Comparison of ENCODE assay signal across 1 cellular context in the genomic region with DNA sequence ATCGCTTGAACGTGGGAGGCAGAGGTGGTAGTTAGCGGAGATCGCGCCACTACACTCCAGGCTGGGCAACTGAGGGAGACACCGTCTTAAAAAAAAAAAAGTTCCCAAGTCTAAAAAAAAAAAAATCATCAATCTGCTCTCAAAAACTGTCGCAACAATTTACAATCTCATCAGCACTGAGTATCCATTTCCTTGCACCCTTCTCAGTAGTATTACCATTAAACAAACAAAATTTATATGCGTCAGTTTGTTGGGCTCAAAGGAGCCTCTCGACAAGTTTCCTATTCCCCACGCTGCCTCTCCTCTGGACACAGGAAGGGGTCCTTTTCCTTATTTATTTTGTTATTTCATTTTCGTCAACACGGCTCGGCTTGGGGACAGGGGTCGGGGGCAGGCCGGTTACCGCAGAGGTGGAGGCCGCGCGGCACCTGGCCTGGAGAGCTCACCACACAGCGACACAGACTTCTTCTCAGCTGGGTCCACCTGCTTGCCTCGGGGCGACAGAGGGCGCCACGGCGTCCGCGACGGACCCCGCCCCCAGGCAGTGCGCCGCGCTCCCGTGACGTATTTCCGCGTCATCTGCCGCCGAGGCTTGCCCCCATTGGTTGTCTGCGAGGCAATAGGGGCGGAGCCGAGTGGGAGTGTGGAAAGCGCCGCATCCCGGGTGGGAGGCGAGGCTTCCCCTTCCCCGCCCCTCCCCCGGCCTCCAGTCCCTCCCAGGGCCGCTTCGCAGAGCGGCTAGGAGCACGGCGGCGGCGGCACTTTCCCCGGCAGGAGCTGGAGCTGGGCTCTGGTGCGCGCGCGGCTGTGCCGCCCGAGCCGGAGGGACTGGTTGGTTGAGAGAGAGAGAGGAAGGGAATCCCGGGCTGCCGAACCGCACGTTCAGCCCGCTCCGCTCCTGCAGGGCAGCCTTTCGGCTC.
TF ChIP-seq lines count a peak whose summit lies in the region.

A gene (plus strand): TSS at position 709 of the 920 bp plus-strand sequence. CDS start 436 bp downstream, outside the sequence.

TF ChIP-seq in HepG2, 621 proteins besides CTCF, POLR2A, EP300 and RAD21 (continued from another document and continues in another):
- TF ChIP-seq, protein P1, sequence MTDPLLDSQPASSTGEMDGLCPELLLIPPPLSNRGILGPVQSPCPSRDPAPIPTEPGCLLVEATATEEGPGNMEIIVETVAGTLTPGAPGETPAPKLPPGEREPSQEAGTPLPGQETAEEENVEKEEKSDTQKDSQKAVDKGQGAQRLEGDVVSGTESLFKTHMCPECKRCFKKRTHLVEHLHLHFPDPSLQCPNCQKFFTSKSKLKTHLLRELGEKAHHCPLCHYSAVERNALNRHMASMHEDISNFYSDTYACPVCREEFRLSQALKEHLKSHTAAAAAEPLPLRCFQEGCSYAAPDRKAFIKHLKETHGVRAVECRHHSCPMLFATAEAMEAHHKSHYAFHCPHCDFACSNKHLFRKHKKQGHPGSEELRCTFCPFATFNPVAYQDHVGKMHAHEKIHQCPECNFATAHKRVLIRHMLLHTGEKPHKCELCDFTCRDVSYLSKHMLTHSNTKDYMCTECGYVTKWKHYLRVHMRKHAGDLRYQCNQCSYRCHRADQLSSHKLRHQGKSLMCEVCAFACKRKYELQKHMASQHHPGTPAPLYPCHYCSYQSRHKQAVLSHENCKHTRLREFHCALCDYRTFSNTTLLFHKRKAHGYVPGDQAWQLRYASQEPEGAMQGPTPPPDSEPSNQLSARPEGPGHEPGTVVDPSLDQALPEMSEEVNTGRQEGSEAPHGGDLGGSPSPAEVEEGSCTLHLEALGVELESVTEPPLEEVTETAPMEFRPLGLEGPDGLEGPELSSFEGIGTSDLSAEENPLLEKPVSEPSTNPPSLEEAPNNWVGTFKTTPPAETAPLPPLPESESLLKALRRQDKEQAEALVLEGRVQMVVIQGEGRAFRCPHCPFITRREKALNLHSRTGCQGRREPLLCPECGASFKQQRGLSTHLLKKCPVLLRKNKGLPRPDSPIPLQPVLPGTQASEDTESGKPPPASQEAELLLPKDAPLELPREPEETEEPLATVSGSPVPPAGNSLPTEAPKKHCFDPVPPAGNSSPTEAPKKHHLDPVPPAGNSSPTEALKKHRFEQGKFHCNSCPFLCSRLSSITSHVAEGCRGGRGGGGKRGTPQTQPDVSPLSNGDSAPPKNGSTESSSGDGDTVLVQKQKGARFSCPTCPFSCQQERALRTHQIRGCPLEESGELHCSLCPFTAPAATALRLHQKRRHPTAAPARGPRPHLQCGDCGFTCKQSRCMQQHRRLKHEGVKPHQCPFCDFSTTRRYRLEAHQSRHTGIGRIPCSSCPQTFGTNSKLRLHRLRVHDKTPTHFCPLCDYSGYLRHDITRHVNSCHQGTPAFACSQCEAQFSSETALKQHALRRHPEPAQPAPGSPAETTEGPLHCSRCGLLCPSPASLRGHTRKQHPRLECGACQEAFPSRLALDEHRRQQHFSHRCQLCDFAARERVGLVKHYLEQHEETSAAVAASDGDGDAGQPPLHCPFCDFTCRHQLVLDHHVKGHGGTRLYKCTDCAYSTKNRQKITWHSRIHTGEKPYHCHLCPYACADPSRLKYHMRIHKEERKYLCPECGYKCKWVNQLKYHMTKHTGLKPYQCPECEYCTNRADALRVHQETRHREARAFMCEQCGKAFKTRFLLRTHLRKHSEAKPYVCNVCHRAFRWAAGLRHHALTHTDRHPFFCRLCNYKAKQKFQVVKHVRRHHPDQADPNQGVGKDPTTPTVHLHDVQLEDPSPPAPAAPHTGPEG (CRISPR knock-in tag; IDR thresholded peaks at IDR 0.05): no peak; the same call in 1 of the 2 replicates
- TF ChIP-seq RORA (CRISPR knock-in tag; IDR thresholded peaks at IDR 0.05) (no peak), CHD4 (IDR thresholded peaks at IDR 0.05; ENCODE audit: borderline replicate concordance, low read length) (no peak), ZSCAN29 (CRISPR knock-in tag; conservative IDR thresholded peaks at IDR 0.05) (no peak), EHMT2 (IDR thresholded peaks at IDR 0.05; ENCODE audit: borderline replicate concordance, low read depth, low read length) (no peak), ZNF335 (CRISPR knock-in tag; IDR thresholded peaks at IDR 0.05) (0 out of 2 replicates have a peak, but pooled peaks have one; percentile 62), ZNF891 (CRISPR knock-in tag; IDR thresholded peaks at IDR 0.05) (no peak), MATR3 (CRISPR knock-in tag; IDR thresholded peaks at IDR 0.05) (no peak), ZNF292 (CRISPR knock-in tag; IDR thresholded peaks at IDR 0.05; ENCODE audit: borderline replicate concordance, low read depth) (peak; percentile 73; the same call in 1 of the 2 replicates), ZNF546 (CRISPR knock-in tag; conservative IDR thresholded peaks at IDR 0.05) (no peak), ZNF20 (CRISPR knock-in tag; IDR thresholded peaks at IDR 0.05) (no peak), MIXL1 (CRISPR knock-in tag; IDR thresholded peaks at IDR 0.05) (no peak; the same call in 1 of the 2 replicates), POLR2G (IDR thresholded peaks at IDR 0.05; ENCODE audit: low read depth, low read length) (peak; percentile 82), ZNF382 (CRISPR knock-in tag; IDR thresholded peaks at IDR 0.05; ENCODE audit: borderline replicate concordance) (no peak), ZBTB42 (CRISPR knock-in tag; IDR thresholded peaks at IDR 0.05) (no peak), ZNF577 (CRISPR knock-in tag; IDR thresholded peaks at IDR 0.05; ENCODE audit: borderline replicate concordance, low read depth) (no peak), ATRX (CRISPR knock-in tag; IDR thresholded peaks at IDR 0.05; ENCODE audit: borderline replicate concordance) (no peak), ATF7 (IDR thresholded peaks at IDR 0.05) (no peak), ATF7 (CRISPR knock-in tag; IDR thresholded peaks at IDR 0.05) (no peak)
- TF ChIP-seq, protein P2, sequence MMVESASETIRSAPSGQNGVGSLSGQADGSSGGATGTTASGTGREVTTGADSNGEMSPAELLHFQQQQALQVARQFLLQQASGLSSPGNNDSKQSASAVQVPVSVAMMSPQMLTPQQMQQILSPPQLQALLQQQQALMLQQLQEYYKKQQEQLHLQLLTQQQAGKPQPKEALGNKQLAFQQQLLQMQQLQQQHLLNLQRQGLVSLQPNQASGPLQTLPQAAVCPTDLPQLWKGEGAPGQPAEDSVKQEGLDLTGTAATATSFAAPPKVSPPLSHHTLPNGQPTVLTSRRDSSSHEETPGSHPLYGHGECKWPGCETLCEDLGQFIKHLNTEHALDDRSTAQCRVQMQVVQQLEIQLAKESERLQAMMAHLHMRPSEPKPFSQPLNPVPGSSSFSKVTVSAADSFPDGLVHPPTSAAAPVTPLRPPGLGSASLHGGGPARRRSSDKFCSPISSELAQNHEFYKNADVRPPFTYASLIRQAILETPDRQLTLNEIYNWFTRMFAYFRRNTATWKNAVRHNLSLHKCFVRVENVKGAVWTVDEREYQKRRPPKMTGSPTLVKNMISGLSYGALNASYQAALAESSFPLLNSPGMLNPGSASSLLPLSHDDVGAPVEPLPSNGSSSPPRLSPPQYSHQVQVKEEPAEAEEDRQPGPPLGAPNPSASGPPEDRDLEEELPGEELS (CRISPR knock-in tag; IDR thresholded peaks at IDR 0.05): peak; percentile 55
- TF ChIP-seq, protein P3, sequence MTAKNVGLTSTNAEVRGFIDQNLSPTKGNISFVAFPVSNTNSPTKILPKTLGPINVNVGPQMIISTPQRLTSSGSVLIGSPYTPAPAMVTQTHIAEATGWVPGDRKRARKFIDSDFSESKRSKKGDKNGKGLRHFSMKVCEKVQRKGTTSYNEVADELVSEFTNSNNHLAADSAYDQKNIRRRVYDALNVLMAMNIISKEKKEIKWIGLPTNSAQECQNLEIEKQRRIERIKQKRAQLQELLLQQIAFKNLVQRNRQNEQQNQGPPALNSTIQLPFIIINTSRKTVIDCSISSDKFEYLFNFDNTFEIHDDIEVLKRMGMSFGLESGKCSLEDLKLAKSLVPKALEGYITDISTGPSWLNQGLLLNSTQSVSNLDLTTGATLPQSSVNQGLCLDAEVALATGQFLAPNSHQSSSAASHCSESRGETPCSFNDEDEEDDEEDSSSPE (CRISPR knock-in tag; IDR thresholded peaks at IDR 0.05): peak; percentile 71
- TF ChIP-seq, protein P4, sequence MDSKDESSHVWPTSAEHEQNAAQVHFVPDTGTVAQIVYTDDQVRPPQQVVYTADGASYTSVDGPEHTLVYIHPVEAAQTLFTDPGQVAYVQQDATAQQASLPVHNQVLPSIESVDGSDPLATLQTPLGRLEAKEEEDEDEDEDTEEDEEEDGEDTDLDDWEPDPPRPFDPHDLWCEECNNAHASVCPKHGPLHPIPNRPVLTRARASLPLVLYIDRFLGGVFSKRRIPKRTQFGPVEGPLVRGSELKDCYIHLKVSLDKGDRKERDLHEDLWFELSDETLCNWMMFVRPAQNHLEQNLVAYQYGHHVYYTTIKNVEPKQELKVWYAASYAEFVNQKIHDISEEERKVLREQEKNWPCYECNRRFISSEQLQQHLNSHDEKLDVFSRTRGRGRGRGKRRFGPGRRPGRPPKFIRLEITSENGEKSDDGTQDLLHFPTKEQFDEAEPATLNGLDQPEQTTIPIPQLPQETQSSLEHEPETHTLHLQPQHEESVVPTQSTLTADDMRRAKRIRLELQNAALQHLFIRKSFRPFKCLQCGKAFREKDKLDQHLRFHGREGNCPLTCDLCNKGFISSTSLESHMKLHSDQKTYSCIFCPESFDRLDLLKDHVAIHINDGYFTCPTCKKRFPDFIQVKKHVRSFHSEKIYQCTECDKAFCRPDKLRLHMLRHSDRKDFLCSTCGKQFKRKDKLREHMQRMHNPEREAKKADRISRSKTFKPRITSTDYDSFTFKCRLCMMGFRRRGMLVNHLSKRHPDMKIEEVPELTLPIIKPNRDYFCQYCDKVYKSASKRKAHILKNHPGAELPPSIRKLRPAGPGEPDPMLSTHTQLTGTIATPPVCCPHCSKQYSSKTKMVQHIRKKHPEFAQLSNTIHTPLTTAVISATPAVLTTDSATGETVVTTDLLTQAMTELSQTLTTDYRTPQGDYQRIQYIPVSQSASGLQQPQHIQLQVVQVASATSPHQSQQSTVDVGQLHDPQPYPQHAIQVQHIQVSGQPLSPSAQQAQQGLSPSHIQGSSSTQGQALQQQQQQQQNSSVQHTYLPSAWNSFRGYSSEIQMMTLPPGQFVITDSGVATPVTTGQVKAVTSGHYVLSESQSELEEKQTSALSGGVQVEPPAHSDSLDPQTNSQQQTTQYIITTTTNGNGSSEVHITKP (CRISPR knock-in tag; IDR thresholded peaks at IDR 0.05; ENCODE audit: low read depth): peak; percentile 87
- TF ChIP-seq, protein P5, sequence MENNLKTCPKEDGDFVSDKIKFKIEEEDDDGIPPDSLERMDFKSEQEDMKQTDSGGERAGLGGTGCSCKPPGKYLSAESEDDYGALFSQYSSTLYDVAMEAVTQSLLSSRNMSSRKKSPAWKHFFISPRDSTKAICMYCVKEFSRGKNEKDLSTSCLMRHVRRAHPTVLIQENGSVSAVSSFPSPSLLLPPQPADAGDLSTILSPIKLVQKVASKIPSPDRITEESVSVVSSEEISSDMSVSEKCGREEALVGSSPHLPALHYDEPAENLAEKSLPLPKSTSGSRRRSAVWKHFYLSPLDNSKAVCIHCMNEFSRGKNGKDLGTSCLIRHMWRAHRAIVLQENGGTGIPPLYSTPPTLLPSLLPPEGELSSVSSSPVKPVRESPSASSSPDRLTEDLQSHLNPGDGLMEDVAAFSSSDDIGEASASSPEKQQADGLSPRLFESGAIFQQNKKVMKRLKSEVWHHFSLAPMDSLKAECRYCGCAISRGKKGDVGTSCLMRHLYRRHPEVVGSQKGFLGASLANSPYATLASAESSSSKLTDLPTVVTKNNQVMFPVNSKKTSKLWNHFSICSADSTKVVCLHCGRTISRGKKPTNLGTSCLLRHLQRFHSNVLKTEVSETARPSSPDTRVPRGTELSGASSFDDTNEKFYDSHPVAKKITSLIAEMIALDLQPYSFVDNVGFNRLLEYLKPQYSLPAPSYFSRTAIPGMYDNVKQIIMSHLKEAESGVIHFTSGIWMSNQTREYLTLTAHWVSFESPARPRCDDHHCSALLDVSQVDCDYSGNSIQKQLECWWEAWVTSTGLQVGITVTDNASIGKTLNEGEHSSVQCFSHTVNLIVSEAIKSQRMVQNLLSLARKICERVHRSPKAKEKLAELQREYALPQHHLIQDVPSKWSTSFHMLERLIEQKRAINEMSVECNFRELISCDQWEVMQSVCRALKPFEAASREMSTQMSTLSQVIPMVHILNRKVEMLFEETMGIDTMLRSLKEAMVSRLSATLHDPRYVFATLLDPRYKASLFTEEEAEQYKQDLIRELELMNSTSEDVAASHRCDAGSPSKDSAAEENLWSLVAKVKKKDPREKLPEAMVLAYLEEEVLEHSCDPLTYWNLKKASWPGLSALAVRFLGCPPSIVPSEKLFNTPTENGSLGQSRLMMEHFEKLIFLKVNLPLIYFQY (CRISPR knock-in tag; IDR thresholded peaks at IDR 0.05; ENCODE audit: borderline replicate concordance): 0 out of 2 replicates have a peak, but pooled peaks have one; percentile 49
- TF ChIP-seq, protein P6, sequence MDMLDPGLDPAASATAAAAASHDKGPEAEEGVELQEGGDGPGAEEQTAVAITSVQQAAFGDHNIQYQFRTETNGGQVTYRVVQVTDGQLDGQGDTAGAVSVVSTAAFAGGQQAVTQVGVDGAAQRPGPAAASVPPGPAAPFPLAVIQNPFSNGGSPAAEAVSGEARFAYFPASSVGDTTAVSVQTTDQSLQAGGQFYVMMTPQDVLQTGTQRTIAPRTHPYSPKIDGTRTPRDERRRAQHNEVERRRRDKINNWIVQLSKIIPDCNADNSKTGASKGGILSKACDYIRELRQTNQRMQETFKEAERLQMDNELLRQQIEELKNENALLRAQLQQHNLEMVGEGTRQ (IDR thresholded peaks at IDR 0.05; ENCODE audit: low read depth, low read length): peak; percentile 37; the same call in 1 of the 2 replicates
- TF ChIP-seq, protein P6 (CRISPR knock-in tag; IDR thresholded peaks at IDR 0.05; ENCODE audit: borderline replicate concordance): peak; percentile 57
- TF ChIP-seq, protein P7, sequence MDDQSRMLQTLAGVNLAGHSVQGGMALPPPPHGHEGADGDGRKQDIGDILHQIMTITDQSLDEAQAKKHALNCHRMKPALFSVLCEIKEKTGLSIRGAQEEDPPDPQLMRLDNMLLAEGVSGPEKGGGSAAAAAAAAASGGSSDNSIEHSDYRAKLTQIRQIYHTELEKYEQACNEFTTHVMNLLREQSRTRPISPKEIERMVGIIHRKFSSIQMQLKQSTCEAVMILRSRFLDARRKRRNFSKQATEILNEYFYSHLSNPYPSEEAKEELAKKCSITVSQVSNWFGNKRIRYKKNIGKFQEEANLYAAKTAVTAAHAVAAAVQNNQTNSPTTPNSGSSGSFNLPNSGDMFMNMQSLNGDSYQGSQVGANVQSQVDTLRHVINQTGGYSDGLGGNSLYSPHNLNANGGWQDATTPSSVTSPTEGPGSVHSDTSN (CRISPR knock-in tag; IDR thresholded peaks at IDR 0.05; ENCODE audit: borderline replicate concordance): no peak
- TF ChIP-seq, protein P8, sequence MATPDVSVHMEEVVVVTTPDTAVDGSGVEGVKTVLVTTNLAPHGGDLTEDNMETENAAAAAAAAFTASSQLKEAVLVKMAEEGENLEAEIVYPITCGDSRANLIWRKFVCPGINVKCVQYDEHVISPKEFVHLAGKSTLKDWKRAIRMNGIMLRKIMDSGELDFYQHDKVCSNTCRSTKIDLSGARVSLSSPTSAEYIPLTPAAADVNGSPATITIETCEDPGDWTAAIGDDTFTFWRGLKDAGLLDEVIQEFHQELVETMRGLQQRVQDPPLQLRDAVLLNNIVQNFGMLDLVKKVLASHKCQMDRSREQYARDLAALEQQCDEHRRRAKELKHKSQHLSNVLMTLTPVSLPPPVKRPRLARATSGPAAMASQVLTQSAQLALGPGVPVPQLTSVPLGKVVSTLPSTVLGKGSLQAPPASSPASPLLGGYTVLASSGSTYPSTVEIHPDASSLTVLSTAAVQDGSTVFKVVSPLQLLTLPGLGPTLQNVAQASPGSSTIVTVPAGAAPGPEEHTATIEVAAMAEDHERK (CRISPR knock-in tag; IDR thresholded peaks at IDR 0.05; ENCODE audit: low read depth): peak; percentile 66; the same call in 1 of the 2 replicates
